Comparison of ENCODE assay signal across 1 cellular context in the genomic region with DNA sequence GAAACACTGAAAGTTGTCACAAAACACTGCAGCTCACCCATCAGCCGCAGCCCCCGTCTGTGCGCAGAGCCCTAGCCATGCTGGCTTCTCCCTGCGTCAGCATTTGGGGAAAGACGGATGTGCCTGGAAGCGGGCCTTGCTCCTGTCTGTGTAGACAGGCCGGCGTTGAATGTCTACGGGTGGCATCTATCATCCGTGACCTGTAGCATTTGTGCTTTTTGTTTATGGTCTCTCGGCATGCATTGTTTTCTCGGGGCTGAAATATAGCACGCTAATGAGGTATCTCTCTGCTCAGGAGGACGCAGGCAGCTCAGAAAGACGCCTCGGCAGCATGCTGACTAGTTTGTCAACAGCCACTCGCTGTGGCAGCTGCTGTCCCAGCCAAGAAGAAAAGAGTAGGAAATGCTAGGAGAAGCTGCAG.
TF ChIP-seq lines count a peak whose summit lies in the region.

No MANE protein-coding gene starts in this region.

TF ChIP-seq in IMR-90, 13 proteins besides CTCF, POLR2A, EP300 and RAD21:
- no peak for TF ChIP-seq CHD1 (IDR thresholded peaks at IDR 0.05; ENCODE audit: low read depth, low read length)
- TF ChIP-seq MAFK (IDR thresholded peaks at IDR 0.05; ENCODE audit: low read depth, low read length), result 0 out of 2 replicates have a peak, but pooled peaks have one; percentile 4
